Comparison of ENCODE assay signal across 8 cellular contexts in the genomic region with DNA sequence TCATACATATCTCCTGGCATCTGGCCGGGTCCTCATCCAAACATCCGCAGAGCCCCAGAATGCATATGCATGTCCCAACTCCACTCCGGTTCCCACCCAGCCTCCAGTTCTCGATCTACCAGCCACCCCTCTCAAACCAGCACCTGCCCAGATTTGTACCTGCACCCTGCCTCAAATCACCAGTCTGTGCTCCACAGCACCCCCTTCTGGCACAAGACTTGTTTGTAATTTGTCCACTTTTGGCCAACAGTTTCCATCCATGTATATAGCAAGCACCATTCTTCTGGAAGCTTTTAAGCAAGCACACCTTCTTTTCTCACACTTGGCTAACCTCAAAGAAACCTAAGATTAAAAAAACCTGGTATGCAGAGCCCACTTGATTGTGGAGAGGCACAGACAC.
DNase-seq lines count a peak whose midpoint lies in the region; ATAC-seq, FAIRE-seq and TF ChIP-seq lines count a peak whose summit lies in the region.

No MANE protein-coding gene starts in this region.

- H3K27ac ChIP-seq in OCI-LY3 (ENCODE audit: low read length) (no peak overlapping the region), astrocyte (ENCODE audit: low read depth, low read length) (no peak overlapping the region)

- H3K4me2 ChIP-seq in OCI-LY3 (ENCODE audit: low read length) = no peak overlapping the region
- no peak overlapping the region for H3K4me2 ChIP-seq in astrocyte (ENCODE audit: low read length)

- no peaks in the 10 kb centered on the region for H4K20me1 ChIP-seq in OCI-LY3 (ENCODE audit: insufficient read depth, low read length)
- no peaks in the 10 kb centered on the region for H4K20me1 ChIP-seq in astrocyte (ENCODE audit: insufficient read depth, low read length)

- no peak for FAIRE-seq in astrocyte (lab: Jason Lieb, UNC)

- H3K4me3 ChIP-seq in OCI-LY3 (ENCODE audit: low read length) (no peak overlapping the region), astrocyte (ENCODE audit: insufficient read depth, low read depth, low read length) (no peak overlapping the region), retinal pigment epithelial cell (ENCODE audit: low read length) (no peak overlapping the region)

- TF ChIP-seq CTCF in GM12874 (IDR thresholded peaks at IDR 0.05; ENCODE audit: insufficient read depth, low read depth, low read length) (0 out of 2 replicates have a peak, but pooled peaks have one; percentile 24), OCI-LY3 (IDR thresholded peaks at IDR 0.05; ENCODE audit: low read depth, low read length) (peak; percentile 51), astrocyte (IDR thresholded peaks at IDR 0.05; ENCODE audit: insufficient read depth, low read depth, low read length) (peak; percentile 10), retinal pigment epithelial cell (conservative IDR thresholded peaks at IDR 0.05; ENCODE audit: low read depth, low read length) (peak; percentile 38)

- peaks cover 25% of the 10 kb centered on the region for H3K27me3 Mint-ChIP-seq in astrocyte (ENCODE audit: low read depth, unreplicated experiment)

- H3K36me3 ChIP-seq in OCI-LY3 (replicated peaks; ENCODE audit: low read depth, low read length) (no peaks in the 10 kb centered on the region), astrocyte (ENCODE audit: insufficient read depth, low read length) (no peaks in the 10 kb centered on the region)

- DNase-seq in astrocyte (ENCODE audit: low read depth) (no peak), retinal pigment epithelial cell (ENCODE audit: low read depth) (no peak), anterior cingulate cortex (lab: John Stamatoyannopoulos, UW) (no peak), NCI-H187 treated with DMSO at 0.1 percent for 48 hours (lab: John Stamatoyannopoulos, UW) (no peak)

- no peaks in the 10 kb centered on the region for H3K79me2 ChIP-seq in OCI-LY3 (ENCODE audit: low read length)
- no peaks in the 10 kb centered on the region for H3K79me2 ChIP-seq in astrocyte (ENCODE audit: insufficient read depth, low read length)

- H3K9me3 ChIP-seq in OCI-LY3 (ENCODE audit: insufficient read depth, low read length) (no peaks in the 10 kb centered on the region), astrocyte (ENCODE audit: insufficient read depth, low read depth, low read length) (no peaks in the 10 kb centered on the region)

- no peaks in the 10 kb centered on the region for H3K36me3 Mint-ChIP-seq in astrocyte (ENCODE audit: low read depth, unreplicated experiment)

- no peaks in the 10 kb centered on the region for H3K9me3 Mint-ChIP-seq in astrocyte (ENCODE audit: unreplicated experiment)

- peaks cover 3% of the 10 kb centered on the region for H3K4me1 Mint-ChIP-seq in astrocyte (ENCODE audit: low read depth, unreplicated experiment)

- no peak overlapping the region for H3K27ac Mint-ChIP-seq in astrocyte (ENCODE audit: unreplicated experiment)

- ATAC-seq in HG03521 (IDR thresholded peaks at IDR 0.05; ENCODE audit: unreplicated experiment) = no peak
- ATAC-seq in HG03432 (IDR thresholded peaks at IDR 0.05; ENCODE audit: unreplicated experiment) = no peak

- H3K27me3 ChIP-seq in OCI-LY3 (ENCODE audit: low read depth, low read length) (no peaks in the 10 kb centered on the region), astrocyte (ENCODE audit: insufficient read depth, low read length) (peaks cover 2% of the 10 kb centered on the region)

- H3K4me3 Mint-ChIP-seq in astrocyte (ENCODE audit: unreplicated experiment) = no peak overlapping the region

- H3K9ac ChIP-seq in OCI-LY3 (ENCODE audit: low read length) = no peak overlapping the region
- H3K9ac ChIP-seq in astrocyte (ENCODE audit: low read length) = no peak overlapping the region

- peaks cover 21% of the 10 kb centered on the region for H3K4me1 ChIP-seq in OCI-LY3 (ENCODE audit: low read length)
- no peaks in the 10 kb centered on the region for H3K4me1 ChIP-seq in astrocyte (ENCODE audit: insufficient read depth, low read length)

- H2AFZ ChIP-seq in OCI-LY3 (ENCODE audit: low read depth, low read length) (no peak overlapping the region), astrocyte (ENCODE audit: low read depth, low read length) (no peak overlapping the region)
